Comparison of ENCODE assay signal across 1 cellular context in genomic region chr3:116852801-116853200, GRCh38.
TF ChIP-seq lines count a peak whose summit lies in the region.

No MANE protein-coding gene starts in this region.

TF ChIP-seq in H1, 55 proteins besides CTCF, POLR2A, EP300 and RAD21:
- TF ChIP-seq SAP30 (IDR thresholded peaks at IDR 0.05; ENCODE audit: insufficient read depth, insufficient replicate concordance, low read length) (no peak), PHF8 (conservative IDR thresholded peaks at IDR 0.05; ENCODE audit: low read depth, low read length) (no peak)
